In the genomic region with DNA sequence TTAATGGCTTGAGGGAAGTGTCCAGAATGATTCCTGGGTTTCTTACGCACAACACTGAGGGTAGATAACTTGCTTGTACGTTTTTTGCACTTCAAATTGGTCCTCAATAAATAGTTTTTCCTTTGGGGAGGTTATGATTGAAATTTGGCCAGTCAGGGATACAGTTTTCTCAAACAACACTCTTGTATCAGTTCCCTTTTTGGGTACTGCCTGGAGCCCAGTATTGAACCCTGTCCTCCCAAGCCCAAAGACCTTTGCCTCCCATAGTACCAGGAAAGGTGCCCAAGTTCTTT, we compare ENCODE assay signal across 8 cellular contexts. TPM values are rescaled to one million over a fixed set of nuclear protein-coding genes. Genes with fewer than 3 reads are reported as not detected.
DNase-seq lines count a peak whose midpoint lies in the region; ATAC-seq and TF ChIP-seq lines count a peak whose summit lies in the region.

No MANE protein-coding gene starts in this region.

- H3K4me1 ChIP-seq in foreskin keratinocyte (peaks cover 24% of the 10 kb centered on the region), skeletal muscle satellite cell (ENCODE audit: control insufficient read depth, insufficient read depth, low read length) (peaks cover 14% of the 10 kb centered on the region)

- ATAC-seq in GM19468 (IDR thresholded peaks at IDR 0.05; ENCODE audit: extremely low read depth, unreplicated experiment) (peak; percentile 5), foreskin keratinocyte (no peak), GM19455 (IDR thresholded peaks at IDR 0.05; ENCODE audit: unreplicated experiment) (no peak), HG03457 (IDR thresholded peaks at IDR 0.05; ENCODE audit: unreplicated experiment) (no peak)

- TF ChIP-seq CTCF in WERI-Rb-1 (IDR thresholded peaks at IDR 0.05; ENCODE audit: low read depth, low read length) (no peak), foreskin keratinocyte (conservative IDR thresholded peaks at IDR 0.05) (no peak)

- H3K27ac ChIP-seq in WERI-Rb-1, result peak overlapping the region; percentile 92
- H3K27ac ChIP-seq in foreskin keratinocyte, result peak overlapping the region; percentile 76

- H3K27me3 ChIP-seq in WERI-Rb-1 (ENCODE audit: insufficient read depth, low read depth, severe bottlenecking), result no peaks in the 10 kb centered on the region
- no peaks in the 10 kb centered on the region for H3K27me3 ChIP-seq in foreskin keratinocyte
- no peaks in the 10 kb centered on the region for H3K27me3 ChIP-seq in skeletal muscle satellite cell (ENCODE audit: control insufficient read depth, insufficient read depth, low read length)

- H3K9me3 ChIP-seq in WERI-Rb-1 (ENCODE audit: severe bottlenecking), result no peaks in the 10 kb centered on the region
- no peaks in the 10 kb centered on the region for H3K9me3 ChIP-seq in skeletal muscle satellite cell (replicated peaks; ENCODE audit: low read length)

- peak overlapping the region; percentile 78 for H3K4me2 ChIP-seq in skeletal muscle satellite cell (ENCODE audit: low read length)

- H3K36me3 ChIP-seq in WERI-Rb-1, result peaks cover 18% of the 10 kb centered on the region
- no peaks in the 10 kb centered on the region for H3K36me3 ChIP-seq in skeletal muscle satellite cell (ENCODE audit: insufficient read depth, low read length)

- H3K4me3 ChIP-seq in WERI-Rb-1 (ENCODE audit: low read depth, low read length), result peak overlapping the region; percentile 89
- H3K4me3 ChIP-seq in skeletal muscle satellite cell (ENCODE audit: low read length), result peak overlapping the region; percentile 93

- DNase-seq in WERI-Rb-1, result no peak
- DNase-seq in foreskin keratinocyte, result no peak
- no peak for DNase-seq in NCI-H1105 (lab: John Stamatoyannopoulos, UW)
- DNase-seq in kidney tubule cell (ENCODE audit: low spot score), result no peak

- H3K9ac ChIP-seq in skeletal muscle satellite cell (ENCODE audit: low read depth, low read length), result peak overlapping the region; percentile 95

RNA-seq across cellular contexts. Expression of gene PHACTR4, which starts 0.4 kb away (rescaled TPM):
- total RNA-seq in foreskin keratinocyte, result 24.2 and 24.3 TPM in 2 replicates
- 12.1 and 13.1 TPM in 2 replicates for polyA plus RNA-seq in foreskin keratinocyte
- total RNA-seq in skeletal muscle satellite cell (2012; rRNA removed), result 7.6 TPM in 2 replicates

RNA-seq across cellular contexts. Expression of gene MED18, which starts 40.3 kb away (rescaled TPM):
- 17.0 and 20.6 TPM in 2 replicates for total RNA-seq in foreskin keratinocyte
- 19.8 and 22.4 TPM in 2 replicates for polyA plus RNA-seq in foreskin keratinocyte
- 18.0 and 20.3 TPM in 2 replicates for total RNA-seq in skeletal muscle satellite cell (2012; rRNA removed)
